In the genomic region with DNA sequence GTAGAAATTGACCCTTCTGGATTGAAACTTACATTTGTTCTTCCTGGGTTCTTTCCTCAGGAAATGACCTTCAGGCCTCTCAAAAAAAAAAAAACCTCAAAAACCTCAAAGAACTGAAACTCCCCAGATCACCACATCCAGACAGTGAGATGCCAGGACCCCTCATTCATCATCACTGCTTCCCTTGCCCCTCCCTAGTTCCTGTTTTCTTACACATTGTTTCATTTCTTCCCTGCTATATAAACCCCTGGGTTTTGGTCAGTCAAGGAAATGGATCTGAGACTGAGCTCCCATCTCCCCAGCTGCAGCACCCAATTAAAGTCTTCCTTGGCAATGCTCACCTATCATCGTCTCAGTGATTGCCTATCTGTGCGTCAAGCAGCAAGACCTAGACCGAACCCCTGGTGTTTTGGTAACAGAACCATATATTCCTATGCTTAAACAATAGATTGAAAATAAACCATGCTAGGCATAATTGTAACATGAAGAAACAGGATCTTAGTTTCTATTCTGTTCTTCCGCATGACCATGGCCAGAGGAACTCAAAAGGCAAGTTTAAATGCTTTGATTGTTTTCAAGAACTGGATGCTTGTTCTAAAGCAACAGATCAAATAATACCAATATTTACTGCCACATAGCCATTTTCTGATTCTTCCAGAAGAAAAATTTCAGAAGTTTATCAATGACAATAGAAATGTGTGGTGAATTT, we compare ENCODE assay signal across 11 cellular contexts.
DNase-seq lines count a peak whose midpoint lies in the region; ATAC-seq, FAIRE-seq and TF ChIP-seq lines count a peak whose summit lies in the region.
"Had no signal": no experiment of that assay in that cellular context is flagged by ENCODE, and none has a peak within 500 bp of the region (broad histone marks: within the 10 kb centered on the region; RNA-seq: fewer than 3 reads in every experiment).

No MANE protein-coding gene starts in this region.

- H3K9ac ChIP-seq in SU-DHL-6 (ENCODE audit: low read length), result peak overlapping the region; percentile 32

- FAIRE-seq in H54 (lab: Jason Lieb, UNC), result peak; percentile 92
- FAIRE-seq: H1, HepG2, islet of Langerhans had no signal

- H4K20me1 ChIP-seq in SU-DHL-6 (ENCODE audit: low read depth, low read length), result no peaks in the 10 kb centered on the region

- H3K27ac ChIP-seq in AG04450 (ENCODE audit: low read depth, low read length), result peak overlapping the region; percentile 61
- peak overlapping the region; percentile 99 for H3K27ac ChIP-seq in SU-DHL-6 (ENCODE audit: low read depth, low read length)

- no peaks in the 10 kb centered on the region for H3K79me2 ChIP-seq in SU-DHL-6 (ENCODE audit: insufficient read depth, low read length)

- TF ChIP-seq CTCF in AG04450 (IDR thresholded peaks at IDR 0.05; ENCODE audit: low read depth, low read length) (no peak), SU-DHL-6 (IDR thresholded peaks at IDR 0.05; ENCODE audit: insufficient read depth, low read length, poor library complexity, severe bottlenecking) (no peak), fibroblast of pulmonary artery (IDR thresholded peaks at IDR 0.05; ENCODE audit: low read length, missing control alignments) (no peak)

- H3F3A ChIP-seq in SU-DHL-6 (ENCODE audit: insufficient read depth), result peaks cover 55% of the 10 kb centered on the region

- POLR2A ChIA-PET in AG04450 (lab: Yijun Ruan, JAX), result interaction anchor here (0.6 kb wide), 1 partner anchor 28 kb away, joined by 8 read pairs; no protein-coding TSS in a partner anchor

- CTCF ChIA-PET in AG04450 (lab: Charles Lee), result interaction anchor here (1.0 to 1.2 kb wide), 2 partner anchors 19 to 614 kb away, joined by 3 to 6 read pairs; no protein-coding TSS in a partner anchor

- H3K36me3 ChIP-seq in SU-DHL-6 (ENCODE audit: low read length), result no peaks in the 10 kb centered on the region

- H3K4me2 ChIP-seq in SU-DHL-6 (ENCODE audit: low read depth, low read length, poor library complexity, severe bottlenecking), result peak overlapping the region; percentile 96

- ATAC-seq in HG02885 (IDR thresholded peaks at IDR 0.05; ENCODE audit: poor library complexity, unreplicated experiment) (no peak), HG03442 (IDR thresholded peaks at IDR 0.05; ENCODE audit: unreplicated experiment) (no peak), left lobe of liver (no peak)
- ATAC-seq: HepG2 had no signal

- no peak for TF ChIP-seq POLR2A in H54 (IDR thresholded peaks at IDR 0.05; ENCODE audit: low read depth, low read length)

- H3K27me3 ChIP-seq in AG04450 (ENCODE audit: control insufficient read depth, insufficient read depth, low read length), result no peaks in the 10 kb centered on the region
- H3K27me3 ChIP-seq in SU-DHL-6 (ENCODE audit: low read length), result no peaks in the 10 kb centered on the region

- H3K9me3 ChIP-seq in AG04450 (ENCODE audit: control insufficient read depth, insufficient read depth, low read length) (no peaks in the 10 kb centered on the region), SU-DHL-6 (ENCODE audit: insufficient read depth, low read length) (no peaks in the 10 kb centered on the region)

- H2AFZ ChIP-seq in SU-DHL-6 (ENCODE audit: low read depth, low read length, severe bottlenecking), result peak overlapping the region; percentile 23

- H3K4me3 ChIP-seq in AG04450 (ENCODE audit: low read depth, low read length), result no peak overlapping the region
- peak overlapping the region; percentile 12 for H3K4me3 ChIP-seq in SU-DHL-6 (ENCODE audit: insufficient read depth, low read length, poor library complexity, severe bottlenecking)
- no peak overlapping the region for H3K4me3 ChIP-seq in fibroblast of pulmonary artery (replicated peaks; ENCODE audit: low read depth, low read length)

- DNase-seq in AG04450 (ENCODE audit: low read depth, low spot score) (no peak), H54 (ENCODE audit: insufficient read length, low spot score) (no peak), fibroblast of pulmonary artery (ENCODE audit: low read depth) (peak; percentile 57), HPDE6-E6E7 (ENCODE audit: extremely low spot score) (no peak), left lobe of liver (ENCODE audit: low spot score) (no peak)

- no peaks in the 10 kb centered on the region for H3K9me2 ChIP-seq in SU-DHL-6 (replicated peaks; ENCODE audit: insufficient read depth, low read length)
